In genomic region chr11:103091810-103092524, GRCh38 we compare ENCODE assay signal across 8 cellular contexts. TPM values are rescaled to one million over a fixed set of nuclear protein-coding genes. Genes with fewer than 3 reads are reported as not detected.
DNase-seq lines count a peak whose midpoint lies in the region; ATAC-seq and TF ChIP-seq lines count a peak whose summit lies in the region.

DCUN1D5 (minus strand) TSS chr11:103092160; CDS start chr11:103091872, 288 bp downstream.

- DNase-seq in DMS53 treated with DMSO at 0.1 percent for 48 hours (lab: John Stamatoyannopoulos, UW; ENCODE audit: unreplicated experiment), result peak; percentile 98
- peak; percentile 95 to 99 (median 99) for DNase-seq in Peyer's patch
- peak; percentile 94 to 97 for DNase-seq in activated T-cell treated with anti-CD3 and anti-CD28 coated beads, Interleukin-2, amount 50 U/mL, for 48 hours
- DNase-seq in stimulated activated CD8-positive, alpha-beta memory T cell treated with anti-CD3 and anti-CD28 coated beads, Interleukin-7, amount 100 ng/mL, for 24 hours (ENCODE audit: low read depth), result peak; percentile 91

- H3K79me2 ChIP-seq in KMS-11 (ENCODE audit: insufficient read depth, low read depth), result peaks cover 50% of the 10 kb centered on the region

- H3K36me3 ChIP-seq in KMS-11 (ENCODE audit: insufficient read depth) (no peaks in the 10 kb centered on the region), Peyer's patch (peaks cover 0 to 4% (median 0%) of the 10 kb centered on the region in 3 donors), muscle layer of colon (ENCODE audit: insufficient read depth, low read length) (no peaks in the 10 kb centered on the region)

- no peaks in the 10 kb centered on the region for H3K27me3 ChIP-seq in KMS-11 (ENCODE audit: insufficient read depth, low read depth)
- no peaks in the 10 kb centered on the region for H3K27me3 ChIP-seq in Peyer's patch
- H3K27me3 ChIP-seq in muscle layer of colon (ENCODE audit: control insufficient read depth in 1 of 2, insufficient read depth in 2 of 2, low read length in 2 of 2), result no peaks in the 10 kb centered on the region

- ATAC-seq in GM21737 (IDR thresholded peaks at IDR 0.05; ENCODE audit: unreplicated experiment), result peak; percentile 100
- peak; percentile 99 for ATAC-seq in esophagus mucosa

- peak within 1 kb of the TSS; percentile 93 for H3K9ac ChIP-seq in KMS-11
- peak within 1 kb of the TSS; percentile 78 for H3K9ac ChIP-seq in muscle layer of colon (ENCODE audit: low read length)

- no peaks in the 10 kb centered on the region for H4K20me1 ChIP-seq in KMS-11 (ENCODE audit: insufficient read depth)

- H3K9me3 ChIP-seq in Peyer's patch (no peaks in the 10 kb centered on the region), muscle layer of colon (ENCODE audit: low read length) (no peaks in the 10 kb centered on the region)

- TF ChIP-seq CTCF in KMS-11 (conservative IDR thresholded peaks at IDR 0.05; ENCODE audit: low read depth, low read length), result no peak
- no peak for TF ChIP-seq CTCF in Peyer's patch (IDR thresholded peaks at IDR 0.05)

- peak within 1 kb of the TSS; percentile 83 for H2AFZ ChIP-seq in KMS-11 (ENCODE audit: low read depth)

- H3K27ac ChIP-seq in KMS-11 (peak within 1 kb of the TSS; percentile 76), Peyer's patch (peak within 1 kb of the TSS; percentile 81 to 89 (median 85)), muscle layer of colon (ENCODE audit: low read depth, low read length) (peak within 1 kb of the TSS; percentile 87)

- peak within 1 kb of the TSS; percentile 89 for H3K4me2 ChIP-seq in KMS-11

- H3K4me1 ChIP-seq in KMS-11 (ENCODE audit: low read depth, poor library complexity, severe bottlenecking) (peaks cover 25% of the 10 kb centered on the region), Peyer's patch (peaks cover 0 to 14% (median 6%) of the 10 kb centered on the region in 4 donors), muscle layer of colon (ENCODE audit: insufficient read depth, low read length) (peaks cover 18% of the 10 kb centered on the region)

- H3K4me3 ChIP-seq in KMS-11 (IDR thresholded peaks at IDR 0.05; ENCODE audit: insufficient read depth, low read depth, low read length), result no peak within 1 kb of the TSS
- peak within 1 kb of the TSS; percentile 83 to 98 (median 91) for H3K4me3 ChIP-seq in Peyer's patch
- peak within 1 kb of the TSS; percentile 96 to 98 for H3K4me3 ChIP-seq in muscle layer of colon (ENCODE audit: low read depth in 1 of 2, low read length in 2 of 2)

- peak; percentile 64 to 79 for TF ChIP-seq POLR2A in Peyer's patch (IDR thresholded peaks at IDR 0.05)

RNA-seq across cellular contexts. Expression of gene DCUN1D5, which starts in this region (rescaled TPM):
- total RNA-seq in Peyer's patch (10 to 100 TPM; 27.6 to 50.1 (median 33.8) TPM), esophagus mucosa (31.4 TPM)
